In the genomic region with DNA sequence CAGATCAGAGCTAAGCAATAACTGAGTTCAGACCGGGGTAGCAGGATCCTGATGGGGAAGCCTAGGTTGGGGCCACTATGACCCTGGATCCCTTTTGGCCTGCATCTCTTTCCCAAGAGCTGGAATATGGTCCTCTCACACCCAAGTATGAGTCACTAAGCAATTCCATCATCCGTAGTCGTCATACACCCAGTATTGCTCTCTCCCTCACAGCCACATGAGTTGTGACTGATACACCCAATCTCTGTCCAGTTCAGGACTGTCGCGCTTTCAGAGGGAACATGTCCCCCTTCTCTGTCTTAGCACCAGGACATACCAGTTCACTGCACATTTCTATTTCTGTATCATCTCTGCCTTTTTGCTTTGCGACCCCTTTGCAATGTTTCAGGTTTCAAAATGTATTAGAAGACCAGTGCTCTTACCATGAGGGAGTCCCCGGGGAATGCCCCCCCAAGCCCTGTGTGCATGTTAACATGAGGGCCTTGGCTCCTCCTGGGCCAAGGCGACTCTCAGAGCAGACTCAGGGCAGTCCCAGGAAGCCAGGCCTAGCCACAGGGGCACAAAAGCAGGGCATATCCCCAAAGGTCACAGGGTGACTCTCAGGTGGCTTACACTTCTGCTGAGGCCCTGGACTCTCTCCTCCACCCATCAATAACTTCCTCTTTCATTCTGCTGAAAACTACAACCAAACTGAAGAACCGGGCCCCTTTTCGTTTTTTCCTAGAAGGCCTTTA, we compare ENCODE assay signal across 11 cellular contexts.
A peak's percentile ranks its signal among the peaks of the same experiment; 100 is the strongest.
DNase-seq lines count a peak whose midpoint lies in the region; ATAC-seq, FAIRE-seq and TF ChIP-seq lines count a peak whose summit lies in the region.
"Had no signal": no experiment of that assay in that cellular context is flagged by ENCODE, and none has a peak within 500 bp of the region (broad histone marks: within the 10 kb centered on the region; RNA-seq: fewer than 3 reads in every experiment).

No MANE protein-coding gene starts in this region.

- H3K36me3 ChIP-seq in astrocyte (ENCODE audit: insufficient read depth, low read length) = no peaks in the 10 kb centered on the region
- H3K36me3 ChIP-seq: vagina had no signal

- no peaks in the 10 kb centered on the region for H4K20me1 ChIP-seq in astrocyte (ENCODE audit: insufficient read depth, low read length)

- no peak overlapping the region for H3K9ac ChIP-seq in astrocyte (ENCODE audit: low read length)

- H3K4me3 Mint-ChIP-seq in activated T-cell treated with anti-CD3 and anti-CD28 coated beads, Interleukin-2, amount 50 U/mL, for 24 hours = peak overlapping the region; percentile 25
- no peak overlapping the region for H3K4me3 Mint-ChIP-seq in astrocyte (ENCODE audit: unreplicated experiment)
- H3K4me3 Mint-ChIP-seq in stimulated activated memory B cell treated with anti-CD40 and anti-IgM and Interleukin-4, amounts not matched to agents 10 μg/mL and 1 μg/mL and 100 μg/mL, for 72 hours = peak overlapping the region; percentile 0

- peak overlapping the region; percentile 90 for H3K27ac Mint-ChIP-seq in activated T-cell treated with anti-CD3 and anti-CD28 coated beads, Interleukin-2, amount 50 U/mL, for 24 hours
- H3K27ac Mint-ChIP-seq in astrocyte (ENCODE audit: unreplicated experiment) = no peak overlapping the region
- peak overlapping the region; percentile 78 for H3K27ac Mint-ChIP-seq in stimulated activated memory B cell treated with anti-CD40 and anti-IgM and Interleukin-4, amounts not matched to agents 10 μg/mL and 1 μg/mL and 100 μg/mL, for 72 hours

- no peak overlapping the region for H3K4me3 ChIP-seq in astrocyte (ENCODE audit: insufficient read depth, low read depth, low read length)
- H3K4me3 ChIP-seq: vagina had no signal

- peaks cover 66% of the 10 kb centered on the region for H3K4me1 Mint-ChIP-seq in activated T-cell treated with anti-CD3 and anti-CD28 coated beads, Interleukin-2, amount 50 U/mL, for 24 hours (ENCODE audit: low read depth)
- H3K4me1 Mint-ChIP-seq in astrocyte (ENCODE audit: low read depth, unreplicated experiment) = peaks cover 2% of the 10 kb centered on the region
- H3K4me1 Mint-ChIP-seq in stimulated activated memory B cell treated with anti-CD40 and anti-IgM and Interleukin-4, amounts not matched to agents 10 μg/mL and 1 μg/mL and 100 μg/mL, for 72 hours = peaks cover 41% of the 10 kb centered on the region

- no peaks in the 10 kb centered on the region for H3K9me3 Mint-ChIP-seq in activated T-cell treated with anti-CD3 and anti-CD28 coated beads, Interleukin-2, amount 50 U/mL, for 24 hours
- H3K9me3 Mint-ChIP-seq in astrocyte (ENCODE audit: unreplicated experiment) = peaks cover 3% of the 10 kb centered on the region
- H3K9me3 Mint-ChIP-seq in stimulated activated memory B cell treated with anti-CD40 and anti-IgM and Interleukin-4, amounts not matched to agents 10 μg/mL and 1 μg/mL and 100 μg/mL, for 72 hours = no peaks in the 10 kb centered on the region

- ATAC-seq in HG03135 (IDR thresholded peaks at IDR 0.05; ENCODE audit: unreplicated experiment) = peak; percentile 35
- ATAC-seq in stimulated activated memory B cell treated with anti-CD40 and anti-IgM and Interleukin-4, amounts not matched to agents 10 μg/mL and 1 μg/mL and 100 μg/mL, for 72 hours = peak; percentile 95

- H3K36me3 Mint-ChIP-seq in activated T-cell treated with anti-CD3 and anti-CD28 coated beads, Interleukin-2, amount 50 U/mL, for 24 hours (ENCODE audit: low read depth) = peaks cover 6% of the 10 kb centered on the region
- no peaks in the 10 kb centered on the region for H3K36me3 Mint-ChIP-seq in astrocyte (ENCODE audit: low read depth, unreplicated experiment)
- H3K36me3 Mint-ChIP-seq in stimulated activated memory B cell treated with anti-CD40 and anti-IgM and Interleukin-4, amounts not matched to agents 10 μg/mL and 1 μg/mL and 100 μg/mL, for 72 hours = peaks cover 18% of the 10 kb centered on the region

- TF ChIP-seq CTCF in astrocyte (IDR thresholded peaks at IDR 0.05; ENCODE audit: insufficient read depth, low read depth, low read length) = no peak

- no peaks in the 10 kb centered on the region for H3K27me3 Mint-ChIP-seq in activated T-cell treated with anti-CD3 and anti-CD28 coated beads, Interleukin-2, amount 50 U/mL, for 24 hours
- H3K27me3 Mint-ChIP-seq in astrocyte (ENCODE audit: low read depth, unreplicated experiment) = peaks cover 2% of the 10 kb centered on the region
- no peaks in the 10 kb centered on the region for H3K27me3 Mint-ChIP-seq in stimulated activated memory B cell treated with anti-CD40 and anti-IgM and Interleukin-4, amounts not matched to agents 10 μg/mL and 1 μg/mL and 100 μg/mL, for 72 hours

- no peaks in the 10 kb centered on the region for H3K27me3 ChIP-seq in astrocyte (ENCODE audit: insufficient read depth, low read length)
- H3K27me3 ChIP-seq: vagina had no signal

- H3K9me3 ChIP-seq in astrocyte (ENCODE audit: insufficient read depth, low read depth, low read length) = no peaks in the 10 kb centered on the region
- H3K9me3 ChIP-seq: vagina had no signal

- no peak overlapping the region for H3K27ac ChIP-seq in astrocyte (ENCODE audit: low read depth, low read length)
- H3K27ac ChIP-seq: vagina had no signal

- peaks cover 8% of the 10 kb centered on the region for H3K4me1 ChIP-seq in astrocyte (ENCODE audit: insufficient read depth, low read length)
- H3K4me1 ChIP-seq: vagina had no signal

- no peak for FAIRE-seq in astrocyte (lab: Jason Lieb, UNC)

- no peaks in the 10 kb centered on the region for H3K79me2 ChIP-seq in astrocyte (ENCODE audit: insufficient read depth, low read length)

- no peak for DNase-seq in activated T-cell treated with anti-CD3 and anti-CD28 coated beads, Interleukin-2, amount 50 U/mL, for 24 hours
- DNase-seq in activated T-cell treated with anti-CD3 and anti-CD28 coated beads for 4 hours (no peak), astrocyte (ENCODE audit: low read depth) (peak; percentile 51), DMS 273 (lab: John Stamatoyannopoulos, UW; ENCODE audit: unreplicated experiment) (no peak), DMS53 treated with DMSO at 0.1 percent for 48 hours (lab: John Stamatoyannopoulos, UW; ENCODE audit: unreplicated experiment) (no peak), HuH-7.5 (ENCODE audit: low spot score) (no peak)
- DNase-seq: erythroblast, NCI-H2029 treated with DMSO at 0.1 percent for 48 hours had no signal

- no peak overlapping the region for H2AFZ ChIP-seq in astrocyte (ENCODE audit: low read depth, low read length)

- no peak overlapping the region for H3K4me2 ChIP-seq in astrocyte (ENCODE audit: low read length)
